1 cellular context compared by ENCODE assay signal in genomic region chr10:92146781-92147180, GRCh38.
TF ChIP-seq lines count a peak whose summit lies in the region.

No MANE protein-coding gene starts in this region.

TF ChIP-seq in WTC11, 78 proteins besides CTCF, POLR2A, EP300 and RAD21 (continued from another document):
- TF ChIP-seq CDX4 (CRISPR knock-in tag; IDR thresholded peaks at IDR 0.05; ENCODE audit: borderline replicate concordance) (no peak), ELF4 (CRISPR knock-in tag; IDR thresholded peaks at IDR 0.05; ENCODE audit: low read depth) (no peak), ZNF396 (CRISPR knock-in tag; IDR thresholded peaks at IDR 0.05; ENCODE audit: borderline replicate concordance) (no peak), ATF1 (CRISPR knock-in tag; IDR thresholded peaks at IDR 0.05) (no peak), SMAD3 (CRISPR knock-in tag; IDR thresholded peaks at IDR 0.05; ENCODE audit: borderline replicate concordance) (no peak), GABPB1 (CRISPR knock-in tag; IDR thresholded peaks at IDR 0.05) (no peak), E2F1 (CRISPR knock-in tag; IDR thresholded peaks at IDR 0.05) (no peak)
